Comparison of ENCODE assay signal across 8 cellular contexts in genomic region chr10:96395931-96396877, GRCh38.
DNase-seq lines count a peak whose midpoint lies in the region; ATAC-seq and TF ChIP-seq lines count a peak whose summit lies in the region.

No MANE protein-coding gene starts in this region.

- DNase-seq in 8988T (peak; percentile 83), GM12864 (ENCODE audit: low read depth) (peak; percentile 35), NCI-H1105 (lab: John Stamatoyannopoulos, UW) (peak; percentile 8), cardiac fibroblast (ENCODE audit: low read depth in 2 of 2) (peak; percentile 80 to 82), kidney glomerular epithelial cell (lab: John Stamatoyannopoulos, UW) (peak; percentile 25)
- DNase-seq in activated CD4-positive, CD25-positive, alpha-beta regulatory T cell (lab: John Stamatoyannopoulos, UW), result peak; percentile 5 to 27 (median 26)
- DNase-seq in stimulated activated CD4-positive, alpha-beta T cell treated with anti-CD3 and anti-CD28 coated beads, Interleukin-2, amount 100 ng/mL, for 24 hours, result peak; percentile 63 to 66

- ATAC-seq in HG03159 (IDR thresholded peaks at IDR 0.05; ENCODE audit: unreplicated experiment), result no peak

- TF ChIP-seq CTCF in GM12864 (IDR thresholded peaks at IDR 0.05; ENCODE audit: low read depth, low read length, missing control alignments) (peak; percentile 93), cardiac fibroblast (IDR thresholded peaks at IDR 0.05; ENCODE audit: low read depth, low read length) (peak; percentile 84)

- no peak overlapping the region for H3K4me3 ChIP-seq in GM12864 (ENCODE audit: low read depth, low read length)
- H3K4me3 ChIP-seq in cardiac fibroblast (replicated peaks in 1 of 2; ENCODE audit: low read depth in 2 of 2, low read length in 2 of 2), result no peak overlapping the region

Comparison
In these comparisons a context has a peak if more than half of its experiments do, and no peak if none do; other contexts are left out.
1. DNase-seq: peak in every context shown above with its lines; median percentile 83 in 8988T; 81 in cardiac fibroblast; 64 in stimulated activated CD4-positive, alpha-beta T cell treated with anti-CD3 and anti-CD28 coated beads, Interleukin-2, amount 100 ng/mL, for 24 hours; 35 in GM12864; 26 in activated CD4-positive, CD25-positive, alpha-beta regulatory T cell; 25 in kidney glomerular epithelial cell; 8 in NCI-H1105.